In the genomic region with DNA sequence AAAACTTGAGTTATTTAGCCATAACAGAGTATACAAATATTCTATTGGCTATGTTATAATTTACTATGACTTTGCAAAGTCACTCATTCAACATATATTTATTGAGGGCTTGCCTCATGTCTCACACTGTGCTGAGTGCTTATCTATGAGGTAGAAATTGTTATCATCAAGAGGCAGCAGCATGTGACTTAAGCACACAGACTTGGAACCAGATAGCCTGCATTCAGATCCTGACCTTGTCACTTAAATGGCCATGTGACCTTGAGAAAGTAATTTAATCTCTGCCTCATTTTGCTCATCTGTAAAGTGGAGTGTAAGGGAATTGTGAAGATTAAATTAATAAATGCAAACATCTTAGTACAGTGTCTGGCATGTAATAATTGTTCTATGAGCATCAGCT, we compare ENCODE assay signal across 1 cellular context.
TF ChIP-seq lines count a peak whose summit lies in the region.

No MANE protein-coding gene starts in this region.

TF ChIP-seq in K562, 482 proteins besides CTCF, POLR2A, EP300 and RAD21 (continued from another document and continues in another):
- TF ChIP-seq, protein P1, sequence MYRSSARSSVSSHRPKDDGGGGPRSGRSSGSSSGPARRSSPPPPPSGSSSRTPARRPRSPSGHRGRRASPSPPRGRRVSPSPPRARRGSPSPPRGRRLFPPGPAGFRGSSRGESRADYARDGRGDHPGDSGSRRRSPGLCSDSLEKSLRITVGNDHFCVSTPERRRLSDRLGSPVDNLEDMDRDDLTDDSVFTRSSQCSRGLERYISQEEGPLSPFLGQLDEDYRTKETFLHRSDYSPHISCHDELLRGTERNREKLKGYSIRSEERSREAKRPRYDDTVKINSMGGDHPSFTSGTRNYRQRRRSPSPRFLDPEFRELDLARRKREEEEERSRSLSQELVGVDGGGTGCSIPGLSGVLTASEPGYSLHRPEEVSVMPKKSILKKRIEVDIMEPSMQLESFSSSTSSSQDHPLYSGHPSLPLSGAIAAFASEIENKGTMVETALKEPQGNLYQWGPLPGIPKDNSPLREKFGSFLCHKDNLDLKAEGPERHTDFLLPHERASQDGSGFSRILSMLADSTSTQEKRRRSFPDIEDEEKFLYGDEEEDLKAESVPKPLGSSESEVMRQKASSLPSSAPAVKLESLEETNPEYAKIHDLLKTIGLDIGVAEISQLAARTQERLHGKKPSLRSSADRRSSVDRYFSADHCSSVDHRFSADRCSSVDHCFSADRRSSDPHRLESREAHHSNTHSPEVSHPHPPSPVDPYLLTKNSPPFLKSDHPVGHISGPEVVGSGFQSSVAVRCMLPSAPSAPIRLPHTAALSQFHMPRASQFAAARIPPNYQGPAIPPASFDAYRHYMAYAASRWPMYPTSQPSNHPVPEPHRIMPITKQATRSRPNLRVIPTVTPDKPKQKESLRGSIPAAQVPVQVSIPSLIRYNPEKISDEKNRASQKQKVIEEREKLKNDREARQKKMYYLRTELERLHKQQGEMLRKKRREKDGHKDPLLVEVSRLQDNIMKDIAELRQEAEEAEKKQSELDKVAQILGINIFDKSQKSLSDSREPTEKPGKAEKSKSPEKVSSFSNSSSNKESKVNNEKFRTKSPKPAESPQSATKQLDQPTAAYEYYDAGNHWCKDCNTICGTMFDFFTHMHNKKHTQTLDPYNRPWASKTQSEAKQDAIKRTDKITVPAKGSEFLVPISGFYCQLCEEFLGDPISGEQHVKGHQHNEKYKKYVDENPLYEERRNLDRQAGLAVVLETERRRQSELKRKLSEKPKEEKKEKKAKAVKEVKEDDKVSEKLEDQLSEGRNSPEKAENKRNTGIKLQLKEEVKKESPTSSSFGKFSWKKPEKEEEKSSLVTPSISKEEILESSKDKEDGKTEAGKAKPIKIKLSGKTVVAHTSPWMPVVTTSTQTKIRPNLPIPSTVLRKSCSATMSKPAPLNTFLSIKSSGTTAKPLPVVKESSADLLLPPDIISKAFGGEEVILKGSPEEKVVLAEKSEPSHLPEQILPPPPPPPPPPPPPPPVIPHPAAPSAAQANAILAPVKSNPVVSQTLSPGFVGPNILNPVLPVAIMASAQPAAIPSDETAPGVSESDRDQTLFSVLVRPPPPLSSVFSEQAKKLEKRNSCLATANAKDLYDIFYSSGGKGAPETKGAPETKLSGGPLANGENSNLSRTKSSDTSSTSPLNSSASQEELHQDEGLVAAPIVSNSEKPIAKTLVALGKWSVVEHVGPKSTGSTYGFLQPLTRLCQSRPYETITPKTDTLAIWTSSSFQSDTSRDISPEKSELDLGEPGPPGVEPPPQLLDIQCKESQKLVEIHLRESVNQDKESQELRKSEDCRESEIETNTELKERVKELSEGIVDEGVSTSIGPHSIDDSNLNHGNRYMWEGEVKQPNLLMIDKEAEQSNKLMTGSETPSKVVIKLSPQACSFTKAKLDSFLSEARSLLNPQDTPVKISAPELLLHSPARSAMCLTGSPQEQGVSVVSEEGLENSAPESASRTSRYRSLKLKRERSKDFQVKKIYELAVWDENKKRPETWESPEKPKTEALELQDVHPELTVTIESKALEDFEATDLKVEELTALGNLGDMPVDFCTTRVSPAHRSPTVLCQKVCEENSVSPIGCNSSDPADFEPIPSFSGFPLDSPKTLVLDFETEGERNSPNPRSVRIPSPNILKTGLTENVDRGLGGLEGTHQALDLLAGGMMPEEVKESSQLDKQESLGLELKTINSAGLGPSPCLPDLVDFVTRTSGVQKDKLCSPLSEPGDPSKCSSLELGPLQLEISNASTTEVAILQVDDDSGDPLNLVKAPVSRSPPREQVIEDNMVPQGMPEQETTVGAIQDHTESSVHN (IDR thresholded peaks at IDR 0.05; ENCODE audit: borderline replicate concordance in 1 of 2, low read depth in 1 of 2) = peak in 1 of 2 experiments; percentile 30; a peak in 1 of 4 replicates
- no peak for TF ChIP-seq ZNF184 (CRISPR knock-in tag; IDR thresholded peaks at IDR 0.05)
- TF ChIP-seq ZFP36 (IDR thresholded peaks at IDR 0.05; ENCODE audit: low read depth, low read length, partially characterized antibody) = peak; percentile 8
- no peak for TF ChIP-seq NFE2L1 (tag; IDR thresholded peaks at IDR 0.05; ENCODE audit: borderline replicate concordance, low read depth)
- no peak for TF ChIP-seq YY1 (IDR thresholded peaks at IDR 0.05; ENCODE audit: borderline replicate concordance in 1 of 3, control insufficient read depth in 1 of 3, extremely low read depth in 1 of 3, insufficient read depth in 3 of 3, insufficient read length in 1 of 3, insufficient replicate concordance in 2 of 3, low read depth in 1 of 3, low read length in 2 of 3)
- TF ChIP-seq ZNF584 (CRISPR knock-in tag; IDR thresholded peaks at IDR 0.05; ENCODE audit: low read depth) = no peak
- TF ChIP-seq GTF2F1 (IDR thresholded peaks at IDR 0.05; ENCODE audit: low read depth, low read length) = no peak
- no peak for TF ChIP-seq POU5F1 (IDR thresholded peaks at IDR 0.05; ENCODE audit: borderline replicate concordance, low read depth, low read length, partially characterized antibody)
- TF ChIP-seq, protein P2, sequence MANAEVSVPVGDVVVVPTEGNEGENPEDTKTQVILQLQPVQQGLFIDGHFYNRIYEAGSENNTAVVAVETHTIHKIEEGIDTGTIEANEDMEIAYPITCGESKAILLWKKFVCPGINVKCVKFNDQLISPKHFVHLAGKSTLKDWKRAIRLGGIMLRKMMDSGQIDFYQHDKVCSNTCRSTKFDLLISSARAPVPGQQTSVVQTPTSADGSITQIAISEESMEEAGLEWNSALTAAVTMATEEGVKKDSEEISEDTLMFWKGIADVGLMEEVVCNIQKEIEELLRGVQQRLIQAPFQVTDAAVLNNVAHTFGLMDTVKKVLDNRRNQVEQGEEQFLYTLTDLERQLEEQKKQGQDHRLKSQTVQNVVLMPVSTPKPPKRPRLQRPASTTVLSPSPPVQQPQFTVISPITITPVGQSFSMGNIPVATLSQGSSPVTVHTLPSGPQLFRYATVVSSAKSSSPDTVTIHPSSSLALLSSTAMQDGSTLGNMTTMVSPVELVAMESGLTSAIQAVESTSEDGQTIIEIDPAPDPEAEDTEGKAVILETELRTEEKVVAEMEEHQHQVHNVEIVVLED (CRISPR knock-in tag; IDR thresholded peaks at IDR 0.05) = no peak
- no peak for TF ChIP-seq SRSF3 (IDR thresholded peaks at IDR 0.05; ENCODE audit: insufficient read depth, low read length)
- TF ChIP-seq, protein P3, sequence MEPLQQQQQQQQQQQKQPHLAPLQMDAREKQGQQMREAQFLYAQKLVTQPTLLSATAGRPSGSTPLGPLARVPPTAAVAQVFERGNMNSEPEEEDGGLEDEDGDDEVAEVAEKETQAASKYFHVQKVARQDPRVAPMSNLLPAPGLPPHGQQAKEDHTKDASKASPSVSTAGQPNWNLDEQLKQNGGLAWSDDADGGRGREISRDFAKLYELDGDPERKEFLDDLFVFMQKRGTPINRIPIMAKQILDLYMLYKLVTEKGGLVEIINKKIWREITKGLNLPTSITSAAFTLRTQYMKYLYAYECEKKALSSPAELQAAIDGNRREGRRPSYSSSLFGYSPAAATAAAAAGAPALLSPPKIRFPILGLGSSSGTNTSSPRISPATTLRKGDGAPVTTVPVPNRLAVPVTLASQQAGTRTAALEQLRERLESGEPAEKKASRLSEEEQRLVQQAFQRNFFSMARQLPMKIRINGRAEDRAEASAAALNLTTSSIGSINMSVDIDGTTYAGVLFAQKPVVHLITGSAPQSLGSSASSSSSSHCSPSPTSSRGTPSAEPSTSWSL (CRISPR knock-in tag; IDR thresholded peaks at IDR 0.05; ENCODE audit: borderline replicate concordance) = no peak
- peak; percentile 62; the same call in 1 of the 2 replicates for TF ChIP-seq CC2D1A (IDR thresholded peaks at IDR 0.05)
- TF ChIP-seq SMARCB1 (IDR thresholded peaks at IDR 0.05; ENCODE audit: insufficient read length, low read depth) = no peak
- no peak for TF ChIP-seq CBFB (CRISPR knock-in tag; IDR thresholded peaks at IDR 0.05)
- no peak for TF ChIP-seq EGR1 (conservative IDR thresholded peaks at IDR 0.05)
- no peak for TF ChIP-seq XRCC4 (IDR thresholded peaks at IDR 0.05; ENCODE audit: extremely low read depth, insufficient read depth, insufficient read length)
- peak; percentile 36; the same call in 1 of the 2 replicates for TF ChIP-seq NR1H2 (CRISPR knock-in tag; IDR thresholded peaks at IDR 0.05)
- TF ChIP-seq JUN (IDR thresholded peaks at IDR 0.05; ENCODE audit: borderline replicate concordance, low read depth, low read length) = 0 out of 2 replicates have a peak, but pooled peaks have one; percentile 23
- TF ChIP-seq JUN (CRISPR knock-in tag; IDR thresholded peaks at IDR 0.05; ENCODE audit: borderline replicate concordance) = no peak
- TF ChIP-seq FOXK1 (CRISPR knock-in tag; IDR thresholded peaks at IDR 0.05; ENCODE audit: borderline replicate concordance) = no peak
- peak; percentile 73; the same call in 1 of the 2 replicates for TF ChIP-seq FOXJ2 (tag; IDR thresholded peaks at IDR 0.05)
- no peak for TF ChIP-seq ZNF561 (CRISPR knock-in tag; conservative IDR thresholded peaks at IDR 0.05)
- no peak for TF ChIP-seq RBFOX2 (IDR thresholded peaks at IDR 0.05; ENCODE audit: low read depth, low read length)
- no peak for TF ChIP-seq ZNF124 (CRISPR knock-in tag; IDR thresholded peaks at IDR 0.05)
- TF ChIP-seq, protein P4, sequence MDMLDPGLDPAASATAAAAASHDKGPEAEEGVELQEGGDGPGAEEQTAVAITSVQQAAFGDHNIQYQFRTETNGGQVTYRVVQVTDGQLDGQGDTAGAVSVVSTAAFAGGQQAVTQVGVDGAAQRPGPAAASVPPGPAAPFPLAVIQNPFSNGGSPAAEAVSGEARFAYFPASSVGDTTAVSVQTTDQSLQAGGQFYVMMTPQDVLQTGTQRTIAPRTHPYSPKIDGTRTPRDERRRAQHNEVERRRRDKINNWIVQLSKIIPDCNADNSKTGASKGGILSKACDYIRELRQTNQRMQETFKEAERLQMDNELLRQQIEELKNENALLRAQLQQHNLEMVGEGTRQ (CRISPR knock-in tag; IDR thresholded peaks at IDR 0.05) = peak; percentile 90
- TF ChIP-seq LEF1 (IDR thresholded peaks at IDR 0.05) = peak; percentile 86
- TF ChIP-seq, protein P5, sequence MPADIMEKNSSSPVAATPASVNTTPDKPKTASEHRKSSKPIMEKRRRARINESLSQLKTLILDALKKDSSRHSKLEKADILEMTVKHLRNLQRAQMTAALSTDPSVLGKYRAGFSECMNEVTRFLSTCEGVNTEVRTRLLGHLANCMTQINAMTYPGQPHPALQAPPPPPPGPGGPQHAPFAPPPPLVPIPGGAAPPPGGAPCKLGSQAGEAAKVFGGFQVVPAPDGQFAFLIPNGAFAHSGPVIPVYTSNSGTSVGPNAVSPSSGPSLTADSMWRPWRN (IDR thresholded peaks at IDR 0.05; ENCODE audit: low read depth) = peak; percentile 85
- TF ChIP-seq ZNF717 (CRISPR knock-in tag; IDR thresholded peaks at IDR 0.05) = no peak
- 0 out of 2 replicates have a peak, but pooled peaks have one; percentile 60 for TF ChIP-seq LCOR (CRISPR knock-in tag; IDR thresholded peaks at IDR 0.05)
- no peak for TF ChIP-seq SPI1 (IDR thresholded peaks at IDR 0.05; ENCODE audit: borderline replicate concordance, low read depth, low read length)
- TF ChIP-seq KDM2B (CRISPR knock-in tag; IDR thresholded peaks at IDR 0.05) = no peak
